20 cellular contexts compared by ENCODE assay signal in genomic region chr7:149180713-149181112, GRCh38. TPM values are rescaled to one million over a fixed set of nuclear protein-coding genes. Genes with fewer than 3 reads are reported as not detected.
DNase-seq lines count a peak whose midpoint lies in the region; ATAC-seq and TF ChIP-seq lines count a peak whose summit lies in the region.
"Had no signal": no experiment of that assay in that cellular context is flagged by ENCODE, and none has a peak within 500 bp of the region (broad histone marks: within the 10 kb centered on the region; RNA-seq: fewer than 3 reads in every experiment).

No MANE protein-coding gene starts in this region.

- intact Hi-C loops in Panc1 (cut with micrococcal nuclease; ENCODE audit: unreplicated experiment): no loop called here
- intact Hi-C loops in transverse colon (cut with DNase I; ENCODE audit: low total_unique reads): no loop called here
- intact Hi-C loops in activated CD8-positive, alpha-beta T cell treated with anti-CD3 and anti-CD28 coated beads for 36 hours (cut with micrococcal nuclease): no loop called here

- DNase-seq in COLO829 (ENCODE audit: low spot score): peak; percentile 13
- DNase-seq in Panc1 (ENCODE audit: low read depth, low spot score): no peak
- DNase-seq in chondrocyte (ENCODE audit: low spot score): no peak
- DNase-seq in transverse colon: no peak
- DNase-seq in HuH-7.5 (ENCODE audit: low spot score): no peak
- no peak for DNase-seq in activated CD8-positive, alpha-beta T cell treated with anti-CD3 and anti-CD28 coated beads for 36 hours
- DNase-seq: CD4-positive, alpha-beta T cell; DMS79 treated with DMSO at 0.1 percent for 48 hours; GDM1; GM23248; HFFc6; MM.1S; NCI-H1417; NCI-H2081; NCI-H526; NK-92 treated with Interleukin-12 subunit alpha and Interleukin-12 subunit beta, amount 100 ng/mL, for 24 hours; OCI-M1 had no signal

- TF ChIP-seq CTCF in Panc1 (IDR thresholded peaks at IDR 0.05) (no peak), chondrocyte (IDR thresholded peaks at IDR 0.05) (no peak), nephron (IDR thresholded peaks at IDR 0.05; ENCODE audit: unreplicated experiment in 3 of 3) (no peak), transverse colon (IDR thresholded peaks at IDR 0.05) (no peak)
- no peak for TF ChIP-seq CTCF in activated CD8-positive, alpha-beta T cell treated with anti-CD3 and anti-CD28 coated beads for 36 hours (IDR thresholded peaks at IDR 0.05)

- H3K27me3 Mint-ChIP-seq in chondrocyte (ENCODE audit: low read depth) (no peaks in the 10 kb centered on the region), nephron (ENCODE audit: low read depth) (no peaks in the 10 kb centered on the region)
- no peaks in the 10 kb centered on the region for H3K27me3 Mint-ChIP-seq in activated CD8-positive, alpha-beta T cell treated with anti-CD3 and anti-CD28 coated beads for 36 hours
- H3K27me3 Mint-ChIP-seq: B cell; CD4-positive, alpha-beta T cell had no signal

- CTCF ChIA-PET in Panc1 (lab: Charles Lee): no interaction called here
- CTCF ChIA-PET in activated CD8-positive, alpha-beta T cell treated with anti-CD3 and anti-CD28 coated beads for 36 hours (lab: Charles Lee): interaction anchor here (1.6 to 2.6 kb wide), 2 partner anchors 15 to 175 kb away, joined by 5 to 8 read pairs; partner anchors contain the start of gene ZNF282

- H3K27ac Mint-ChIP-seq in chondrocyte (ENCODE audit: unreplicated experiment) (peak overlapping the region; percentile 27), nephron (peak overlapping the region; percentile 59 to 73 (median 66))
- H3K27ac Mint-ChIP-seq in activated CD8-positive, alpha-beta T cell treated with anti-CD3 and anti-CD28 coated beads for 36 hours: no peak overlapping the region
- H3K27ac Mint-ChIP-seq: B cell, HFFc6 had no signal

- no peak for TF ChIP-seq POLR2A in transverse colon (IDR thresholded peaks at IDR 0.05)

- H3K36me3 Mint-ChIP-seq in chondrocyte (ENCODE audit: low read depth) (peaks cover 39% of the 10 kb centered on the region), nephron (ENCODE audit: low read depth) (peaks cover 51% of the 10 kb centered on the region)
- H3K36me3 Mint-ChIP-seq in activated CD8-positive, alpha-beta T cell treated with anti-CD3 and anti-CD28 coated beads for 36 hours (ENCODE audit: low read depth): peaks cover 24% of the 10 kb centered on the region

- H3K27ac ChIP-seq in Panc1 (ENCODE audit: low read length) (no peak overlapping the region), transverse colon (no peak overlapping the region)
- H3K27ac ChIP-seq: GM23248, SK-N-MC had no signal

- H3K27me3 ChIP-seq in Panc1 (ENCODE audit: control insufficient read depth, insufficient read depth, low read length): no peaks in the 10 kb centered on the region
- H3K27me3 ChIP-seq in transverse colon: no peaks in the 10 kb centered on the region

- ATAC-seq in Panc1: no peak
- ATAC-seq in activated CD8-positive, alpha-beta T cell treated with anti-CD3 and anti-CD28 coated beads for 36 hours: no peak

- TF ChIP-seq EP300 in transverse colon (IDR thresholded peaks at IDR 0.05; ENCODE audit: low read depth): no peak

- POLR2A ChIA-PET in Panc1 (lab: Charles Lee): interaction anchor here (0.5 kb wide), 1 partner anchor 90 kb away, joined by 3 read pairs; no protein-coding TSS in a partner anchor
- POLR2A ChIA-PET in activated CD8-positive, alpha-beta T cell treated with anti-CD3 and anti-CD28 coated beads for 36 hours (lab: Charles Lee): interaction anchor here (1.2 kb wide), 1 partner anchor 13 kb away, joined by 3 read pairs; no protein-coding TSS in a partner anchor

- H3K4me3 Mint-ChIP-seq in chondrocyte (ENCODE audit: unreplicated experiment): no peak overlapping the region
- H3K4me3 Mint-ChIP-seq in nephron: no peak overlapping the region
- H3K4me3 Mint-ChIP-seq in activated CD8-positive, alpha-beta T cell treated with anti-CD3 and anti-CD28 coated beads for 36 hours: no peak overlapping the region
- H3K4me3 Mint-ChIP-seq: B cell; CD4-positive, alpha-beta T cell; HFFc6 had no signal

- H3K9me3 Mint-ChIP-seq in chondrocyte (ENCODE audit: low read depth) (no peaks in the 10 kb centered on the region), nephron (no peaks in the 10 kb centered on the region)
- H3K9me3 Mint-ChIP-seq in activated CD8-positive, alpha-beta T cell treated with anti-CD3 and anti-CD28 coated beads for 36 hours: no peaks in the 10 kb centered on the region
- H3K9me3 Mint-ChIP-seq: CD4-positive, alpha-beta T cell; HFFc6 had no signal

- H3K9me3 ChIP-seq in Panc1 (ENCODE audit: control insufficient read depth, insufficient read depth, low read depth, low read length) (no peaks in the 10 kb centered on the region), transverse colon (no peaks in the 10 kb centered on the region)

- H3K36me3 ChIP-seq in Panc1 (ENCODE audit: control insufficient read depth, insufficient read depth, low read length) (peaks cover 13% of the 10 kb centered on the region), transverse colon (peaks cover 0 to 43% (median 14%) of the 10 kb centered on the region in 4 donors)

- H3K4me1 Mint-ChIP-seq in chondrocyte (ENCODE audit: low read depth) (peaks cover 18% of the 10 kb centered on the region), nephron (peaks cover 24% of the 10 kb centered on the region)
- no peaks in the 10 kb centered on the region for H3K4me1 Mint-ChIP-seq in activated CD8-positive, alpha-beta T cell treated with anti-CD3 and anti-CD28 coated beads for 36 hours (ENCODE audit: low read depth)
- H3K4me1 Mint-ChIP-seq: B cell had no signal

- H3K4me3 ChIP-seq in Panc1 (ENCODE audit: low read depth in 2 of 2, low read length in 2 of 2) (no peak overlapping the region), transverse colon (no peak overlapping the region)
- H3K4me3 ChIP-seq: GM23248, SK-N-MC had no signal

- in situ Hi-C loops in Panc1 (cut with HindIII; ENCODE audit: low pct_unique_long_range_greater_than_20kb, low sequenced_read_pairs): no loop called here
- in situ Hi-C loops in transverse colon (cut with MboI; ENCODE audit: low pct_ligation_motif_present in 1 of 4, low pct_unique_long_range_greater_than_20kb in 1 of 4, low sequenced_read_pairs in 3 of 4): no loop called here

- H3K4me1 ChIP-seq in Panc1 (ENCODE audit: control insufficient read depth, insufficient read depth, low read length) (no peaks in the 10 kb centered on the region), transverse colon (peaks cover 0 to 5% (median 0%) of the 10 kb centered on the region in 4 donors)

- TSS peak; percentile 47 for BruUV-seq in Panc1 (replicated peaks; lab: Mats Ljungman, UMichigan)

RNA-seq across cellular contexts. Expression of gene ZNF282, which starts 14.6 kb away (rescaled TPM):
- total RNA-seq in Panc1 (2021; ENCODE audit: unreplicated experiment) (31.6 TPM), chondrocyte (24.5 to 26.3 TPM (median 24.9 TPM) in 3 replicates), transverse colon (10 to 100 TPM; 18.3 to 40.8 (median 22.2) TPM)
- 27.7 TPM for polyA plus RNA-seq in Panc1 (2012; ENCODE audit: insufficient read length)
- total RNA-seq in activated CD8-positive, alpha-beta T cell treated with anti-CD3 and anti-CD28 coated beads for 36 hours: 10 to 100 TPM; 29.3 to 29.7 TPM

RNA-seq across cellular contexts. Expression of gene ZNF398, which starts 33.5 kb away (rescaled TPM):
- 14.1 TPM for total RNA-seq in Panc1 (2021; ENCODE audit: unreplicated experiment)
- 9.8 TPM for polyA plus RNA-seq in Panc1 (2012; ENCODE audit: insufficient read length)
- 14.9 to 18.1 TPM (median 15.8 TPM) in 3 replicates for total RNA-seq in chondrocyte
- 10 to 100 TPM; 13.7 to 37.0 (median 28.1) TPM for total RNA-seq in transverse colon
- 1 to 10 TPM; 7.2 to 8.7 TPM for total RNA-seq in activated CD8-positive, alpha-beta T cell treated with anti-CD3 and anti-CD28 coated beads for 36 hours

RNA-seq across cellular contexts. Expression of gene ZNF425, which starts 54.6 kb away (rescaled TPM):
- total RNA-seq in Panc1 (2021; ENCODE audit: unreplicated experiment) (3.0 TPM), chondrocyte (4.0 to 4.5 TPM (median 4.1 TPM) in 3 replicates), transverse colon (1 to 10 TPM in 3 of 4 donors, under 1 TPM in 1; 0.37 to 2.3 (median 1.6) TPM)
- polyA plus RNA-seq in Panc1 (2012; ENCODE audit: insufficient read length): 4.7 TPM
- total RNA-seq in activated CD8-positive, alpha-beta T cell treated with anti-CD3 and anti-CD28 coated beads for 36 hours: under 1 TPM; 0.22 to 0.29 TPM

RNA-seq across cellular contexts. Expression of gene ZNF212, which starts 58.7 kb away (rescaled TPM):
- total RNA-seq in Panc1 (2021; ENCODE audit: unreplicated experiment) (11.3 TPM), chondrocyte (7.9 to 10.5 TPM (median 7.9 TPM) in 3 replicates), transverse colon (10 to 100 TPM in 1 of 4 donors, 1 to 10 TPM in 3; 2.4 to 22.1 (median 9.5) TPM)
- 9.0 TPM for polyA plus RNA-seq in Panc1 (2012; ENCODE audit: insufficient read length)
- total RNA-seq in activated CD8-positive, alpha-beta T cell treated with anti-CD3 and anti-CD28 coated beads for 36 hours: 10 to 100 TPM; 10.5 to 13.4 TPM
